ENCODE assay signal across 27 cellular contexts in genomic region chr15:20310603-20311002, GRCh38.
"Had no signal": no experiment of that assay in that cellular context is flagged by ENCODE, and none has a peak within 500 bp of the region (broad histone marks: within the 10 kb centered on the region; RNA-seq: fewer than 3 reads in every experiment).

No MANE protein-coding gene starts in this region.

- H3K4me1 ChIP-seq: left lung, lower lobe of right lung, pancreas, prostate gland, sigmoid colon, spleen, suprapubic skin, tibial nerve, uterus had no signal

- DNase-seq: hypothalamus; immature natural killer cell; left colon; left lung; lower lobe of right lung; mammary epithelial cell; mesenchymal stem cell; naive thymus-derived CD8-positive, alpha-beta T cell; nucleus accumbens; retina; sigmoid colon; small intestine; stimulated activated CD4-positive, alpha-beta T cell treated with anti-CD3 and anti-CD28 coated beads, Interleukin-4, amount 100 ng/mL, for 24 hours; stimulated activated naive CD4-positive, alpha-beta T cell; uterus had no signal

- H3K4me1 Mint-ChIP-seq: immature natural killer cell; stimulated activated effector memory CD8-positive, alpha-beta T cell treated with anti-CD3 and anti-CD28 coated beads, Interleukin-12 subunit alpha, Interleukin-12 subunit beta, amount 100 ng/mL, for 72 hours had no signal

- FAIRE-seq: islet of Langerhans, kidney, pancreas, small intestine had no signal

- H3K9me3 Mint-ChIP-seq: stimulated activated effector memory CD8-positive, alpha-beta T cell treated with anti-CD3 and anti-CD28 coated beads, Interleukin-12 subunit alpha, Interleukin-12 subunit beta, amount 100 ng/mL, for 72 hours; stimulated activated naive CD8-positive, alpha-beta T cell treated with anti-CD3 and anti-CD28 coated beads, Interleukin-15, Interleukin-2, amounts not matched to agents 100 ng/mL and 50 ng/mL, for 24 hours; type B pancreatic cell had no signal

- H3K27ac ChIP-seq: left lung, lower lobe of right lung, pancreas, prostate gland, sigmoid colon, spleen, suprapubic skin, thoracic aorta, tibial nerve, uterus had no signal

- H3K36me3 Mint-ChIP-seq: immature natural killer cell; stimulated activated effector memory CD8-positive, alpha-beta T cell treated with anti-CD3 and anti-CD28 coated beads, Interleukin-12 subunit alpha, Interleukin-12 subunit beta, amount 100 ng/mL, for 72 hours; type B pancreatic cell had no signal

- H3K27ac Mint-ChIP-seq: immature natural killer cell; naive thymus-derived CD8-positive, alpha-beta T cell; stimulated activated effector memory CD8-positive, alpha-beta T cell treated with anti-CD3 and anti-CD28 coated beads, Interleukin-12 subunit alpha, Interleukin-12 subunit beta, amount 100 ng/mL, for 72 hours; stimulated activated naive CD8-positive, alpha-beta T cell treated with anti-CD3 and anti-CD28 coated beads, Interleukin-15, Interleukin-2, amounts not matched to agents 100 ng/mL and 50 ng/mL, for 24 hours; type B pancreatic cell had no signal

- H3K27me3 ChIP-seq: left lung, pancreas, sigmoid colon, spleen, suprapubic skin, tibial nerve, uterus had no signal

- H3K27me3 Mint-ChIP-seq: stimulated activated naive CD8-positive, alpha-beta T cell treated with anti-CD3 and anti-CD28 coated beads, Interleukin-15, Interleukin-2, amounts not matched to agents 100 ng/mL and 50 ng/mL, for 24 hours; type B pancreatic cell had no signal

- H3K4me3 Mint-ChIP-seq: immature natural killer cell; naive thymus-derived CD8-positive, alpha-beta T cell; stimulated activated effector memory CD8-positive, alpha-beta T cell treated with anti-CD3 and anti-CD28 coated beads, Interleukin-12 subunit alpha, Interleukin-12 subunit beta, amount 100 ng/mL, for 72 hours; stimulated activated naive CD8-positive, alpha-beta T cell treated with anti-CD3 and anti-CD28 coated beads, Interleukin-15, Interleukin-2, amounts not matched to agents 100 ng/mL and 50 ng/mL, for 24 hours; type B pancreatic cell had no signal

- H3K9me3 ChIP-seq: lower lobe of right lung, pancreas, prostate gland, sigmoid colon, suprapubic skin, thoracic aorta, tibial nerve, uterus had no signal

- H3K4me3 ChIP-seq: left lung, lower lobe of right lung, pancreas, prostate gland, sigmoid colon, spleen, suprapubic skin, thoracic aorta, tibial nerve, uterus had no signal

- ATAC-seq: left colon; left lung; lower lobe of right lung; naive thymus-derived CD8-positive, alpha-beta T cell; pancreas; right cardiac atrium; stimulated activated effector memory CD8-positive, alpha-beta T cell treated with anti-CD3 and anti-CD28 coated beads, Interleukin-12 subunit alpha, Interleukin-12 subunit beta, amount 100 ng/mL, for 72 hours had no signal
